8 cellular contexts compared by ENCODE assay signal in genomic region chr6:14144678-14145113, GRCh38. TPM values are rescaled to one million over a fixed set of nuclear protein-coding genes. Genes with fewer than 3 reads are reported as not detected.
DNase-seq lines count a peak whose midpoint lies in the region; ATAC-seq and TF ChIP-seq lines count a peak whose summit lies in the region.

No MANE protein-coding gene starts in this region.

- H3K27ac ChIP-seq in adrenal gland, result no peak overlapping the region
- no peak overlapping the region for H3K27ac ChIP-seq in gastrocnemius medialis

- H3K36me3 ChIP-seq in HAP-1 (replicated peaks) (no peaks in the 10 kb centered on the region), adrenal gland (replicated peaks in 1 of 2) (no peaks in the 10 kb centered on the region), gastrocnemius medialis (no peaks in the 10 kb centered on the region)

- peaks cover 12% of the 10 kb centered on the region for H3K4me1 ChIP-seq in HAP-1
- no peaks in the 10 kb centered on the region for H3K4me1 ChIP-seq in adrenal gland (replicated peaks in 1 of 2)
- H3K4me1 ChIP-seq in gastrocnemius medialis, result peaks cover 0 to 8% of the 10 kb centered on the region in 2 donors

- H3K9me3 ChIP-seq in HAP-1 (no peaks in the 10 kb centered on the region), adrenal gland (replicated peaks in 1 of 3) (no peaks in the 10 kb centered on the region), gastrocnemius medialis (no peaks in the 10 kb centered on the region)

- ATAC-seq in left ventricle myocardium superior (peak; percentile 85), gastrocnemius medialis (peak; percentile 52 to 84), HG03457 (IDR thresholded peaks at IDR 0.05; ENCODE audit: unreplicated experiment) (no peak)

- intact Hi-C loops in adrenal gland (cut with DNase I), result loop anchor here (5.0 to 10.0 kb wide), 2 partner anchors 230 to 232 kb away; no protein-coding TSS in a partner anchor
- intact Hi-C loops in left ventricle myocardium superior (cut with micrococcal nuclease), result loop anchor here (10.0 kb wide), 1 partner anchor 240 kb away; no protein-coding TSS in a partner anchor
- intact Hi-C loops in gastrocnemius medialis (cut with DNase I; ENCODE audit: low total_unique reads), result loop anchor here (2.0 to 10.0 kb wide), 2 partner anchors 238 to 350 kb away; no protein-coding TSS in a partner anchor

- DNase-seq in ELF-1 (ENCODE audit: low read depth, low spot score), result peak; percentile 90
- DNase-seq in HAP-1 (ENCODE audit: low spot score in 2 of 2), result peak; percentile 80 to 94
- DNase-seq in NCI-H1436 treated with DMSO at 0.1 percent for 48 hours (lab: John Stamatoyannopoulos, UW), result peak; percentile 15
- peak; percentile 44 to 69 (median 62) for DNase-seq in T-helper 1 cell
- DNase-seq in adrenal gland, result peak; percentile 67 to 82 (median 74)
- DNase-seq in left ventricle myocardium superior, result peak; percentile 67
- DNase-seq in gastrocnemius medialis, result peak; percentile 24 to 35

- in situ Hi-C loops in HAP-1 (cut with MboI; ENCODE audit: low sequenced_read_pairs) (loop anchor here (10.0 kb wide), 1 partner anchor 240 kb away; no protein-coding TSS in a partner anchor), gastrocnemius medialis (cut with MboI; ENCODE audit: low sequenced_read_pairs in 4 of 4) (loop anchor here (5.0 to 10.0 kb wide), 3 partner anchors 237 to 350 kb away; no protein-coding TSS in a partner anchor)

- H3K27me3 ChIP-seq in HAP-1 (ENCODE audit: low read depth), result no peaks in the 10 kb centered on the region
- no peaks in the 10 kb centered on the region for H3K27me3 ChIP-seq in adrenal gland
- H3K27me3 ChIP-seq in gastrocnemius medialis, result no peaks in the 10 kb centered on the region

- WGBS in adrenal gland, 4 donors, result 23 to 36% (median 25%) methylated on average over 8 of the region's 8 CpGs

- TF ChIP-seq POLR2A in adrenal gland (IDR thresholded peaks at IDR 0.05) (no peak), gastrocnemius medialis (IDR thresholded peaks at IDR 0.05) (no peak)

- TF ChIP-seq CTCF in adrenal gland (IDR thresholded peaks at IDR 0.05), result peak; percentile 84 to 98 (median 90)
- peak; percentile 58 to 92 (median 79) for TF ChIP-seq CTCF in gastrocnemius medialis (IDR thresholded peaks at IDR 0.05 in 4 of 5, conservative IDR thresholded peaks at IDR 0.05 in 1 of 5)

- H3K4me3 ChIP-seq in HAP-1 (no peak overlapping the region), adrenal gland (no peak overlapping the region), gastrocnemius medialis (no peak overlapping the region)

RNA-seq across cellular contexts. Expression of gene CD83, which starts 27.1 kb away (rescaled TPM):
- total RNA-seq in adrenal gland (100 to 1,000 TPM in 1 of 8 donors, 10 to 100 TPM in 2, 1 to 10 TPM in 5; 4.0 to 118 (median 8.5) TPM), left ventricle myocardium superior (1.6 TPM), gastrocnemius medialis (under 1 TPM in 3 of 4 donors, not detected in 1; 0.27 to 0.72 (median 0.56) TPM)
- polyA plus RNA-seq in adrenal gland, result 10 to 100 TPM in 1 of 3 donors, 1 to 10 TPM in 2; 6.6 to 59.6 (median 8.1) TPM

Comparison
In these comparisons a context has a peak if more than half of its experiments do, and no peak if none do; other contexts are left out.
1. DNase-seq: peak in every context shown above with its lines; median percentile 90 in ELF-1; 87 in HAP-1; 74 in adrenal gland; 67 in left ventricle myocardium superior; 62 in T-helper 1 cell; 30 in gastrocnemius medialis; 15 in NCI-H1436 treated with DMSO at 0.1 percent for 48 hours.